ENCODE assay signal across 17 cellular contexts in genomic region chr9:16060457-16061129, GRCh38.
DNase-seq lines count a peak whose midpoint lies in the region; ATAC-seq and TF ChIP-seq lines count a peak whose summit lies in the region.
"Had no signal": no experiment of that assay in that cellular context is flagged by ENCODE, and none has a peak within 500 bp of the region (broad histone marks: within the 10 kb centered on the region; RNA-seq: fewer than 3 reads in every experiment).

No MANE protein-coding gene starts in this region.

- no peaks in the 10 kb centered on the region for H4K20me1 ChIP-seq in hepatocyte (ENCODE audit: insufficient read depth, poor library complexity, severe bottlenecking)

- no peaks in the 10 kb centered on the region for H3K79me2 ChIP-seq in hepatocyte

- H2AFZ ChIP-seq in hepatocyte: no peak overlapping the region

- 58% methylated on average over 3 of the region's 3 CpGs for WGBS in hepatocyte (ENCODE audit: low lambda C conversion rate, missing lambda C conversion rate)

- no peaks in the 10 kb centered on the region for H3K9me3 ChIP-seq in hepatocyte (ENCODE audit: low read depth)
- H3K9me3 ChIP-seq: left lung, SK-N-SH, testis had no signal

- H3K27me3 ChIP-seq in hepatocyte: no peaks in the 10 kb centered on the region
- H3K27me3 ChIP-seq: cardiac muscle cell, left lung, testis had no signal

- H3K4me1 ChIP-seq in hepatocyte (ENCODE audit: insufficient read depth): no peaks in the 10 kb centered on the region
- H3K4me1 ChIP-seq: left lung, testis had no signal

- DNase-seq in hepatocyte (ENCODE audit: low spot score) (no peak), 8988T (no peak), superior temporal gyrus (ENCODE audit: extremely low spot score) (no peak)
- DNase-seq: activated CD4-positive, alpha-beta T cell treated with anti-CD3 and anti-CD28 coated beads for 1 hour; CD4-positive, CD25-positive, alpha-beta regulatory T cell; head of caudate nucleus; left lung; NCI-H2029; SK-N-SH; testis had no signal

- no peak overlapping the region for H3K4me3 ChIP-seq in hepatocyte
- H3K4me3 ChIP-seq: cardiac muscle cell, left lung, testis had no signal

- no peaks in the 10 kb centered on the region for H3K9me2 ChIP-seq in hepatocyte (replicated peaks; ENCODE audit: insufficient read depth)
- H3K9me2 ChIP-seq: SK-N-SH had no signal

- peak; percentile 54 for ATAC-seq in GM18511 (IDR thresholded peaks at IDR 0.05; ENCODE audit: unreplicated experiment)
- peak; percentile 49 for ATAC-seq in GM21447 (IDR thresholded peaks at IDR 0.05; ENCODE audit: unreplicated experiment)
- peak; percentile 40 for ATAC-seq in HG03342 (IDR thresholded peaks at IDR 0.05; ENCODE audit: unreplicated experiment)
- no peak for ATAC-seq in HG03139 (IDR thresholded peaks at IDR 0.05; ENCODE audit: unreplicated experiment)
- ATAC-seq: activated T-helper 17 cell treated with anti-CD3 and anti-CD28 coated beads, Interleukin-2, amount 50 U/mL, for 72 hours; left lung had no signal

- H3K4me2 ChIP-seq in hepatocyte: no peak overlapping the region
- H3K4me2 ChIP-seq: KMS-11, SK-N-SH had no signal

- peak overlapping the region; percentile 21 for H3K27ac ChIP-seq in hepatocyte
- H3K27ac ChIP-seq: cardiac muscle cell, KMS-11, left lung, testis had no signal

- H3K36me3 ChIP-seq in hepatocyte (replicated peaks; ENCODE audit: insufficient read depth, low read depth): no peaks in the 10 kb centered on the region
- H3K36me3 ChIP-seq: cardiac muscle cell, left lung had no signal

- TF ChIP-seq CTCF in hepatocyte (IDR thresholded peaks at IDR 0.05; ENCODE audit: poor library complexity): no peak
